1 cellular context compared by ENCODE assay signal in the genomic region with DNA sequence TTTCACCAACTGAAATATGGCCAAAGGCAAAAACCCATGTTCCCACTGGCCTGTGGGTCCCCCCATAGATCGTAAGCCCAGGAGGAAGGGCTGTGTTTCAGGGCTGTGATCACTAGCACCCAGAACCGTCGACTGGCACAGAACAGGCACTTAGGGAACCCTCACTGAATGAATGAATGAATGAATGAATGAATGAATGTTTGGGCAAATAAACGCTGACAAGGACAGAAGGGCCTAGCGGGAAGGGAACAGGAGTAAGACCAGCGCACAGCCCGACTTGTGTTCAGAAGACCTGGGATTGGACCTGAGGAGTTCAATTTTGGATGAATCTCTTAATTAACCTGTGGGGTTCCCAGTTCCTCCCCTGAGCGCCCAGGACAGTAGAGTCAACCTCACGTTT.
TF ChIP-seq lines count a peak whose summit lies in the region.

No MANE protein-coding gene starts in this region.

TF ChIP-seq in WTC11, 78 proteins besides CTCF, POLR2A, EP300 and RAD21 (continued from another document):
- TF ChIP-seq ZNF396 (CRISPR knock-in tag; IDR thresholded peaks at IDR 0.05; ENCODE audit: borderline replicate concordance) (no peak), NR3C1 (CRISPR knock-in tag; conservative IDR thresholded peaks at IDR 0.05; ENCODE audit: low read depth) (no peak), TEAD4 (CRISPR knock-in tag; IDR thresholded peaks at IDR 0.05) (no peak), FOXP4 (CRISPR knock-in tag; IDR thresholded peaks at IDR 0.05) (no peak), ATF3 (CRISPR knock-in tag; conservative IDR thresholded peaks at IDR 0.05) (no peak), ZNF219 (CRISPR knock-in tag; IDR thresholded peaks at IDR 0.05; ENCODE audit: borderline replicate concordance) (no peak), ZBTB21 (CRISPR knock-in tag; IDR thresholded peaks at IDR 0.05; ENCODE audit: borderline replicate concordance) (no peak)
- TF ChIP-seq, protein P1, sequence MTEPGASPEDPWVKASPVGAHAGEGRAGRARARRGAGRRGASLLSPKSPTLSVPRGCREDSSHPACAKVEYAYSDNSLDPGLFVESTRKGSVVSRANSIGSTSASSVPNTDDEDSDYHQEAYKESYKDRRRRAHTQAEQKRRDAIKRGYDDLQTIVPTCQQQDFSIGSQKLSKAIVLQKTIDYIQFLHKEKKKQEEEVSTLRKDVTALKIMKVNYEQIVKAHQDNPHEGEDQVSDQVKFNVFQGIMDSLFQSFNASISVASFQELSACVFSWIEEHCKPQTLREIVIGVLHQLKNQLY (CRISPR knock-in tag; IDR thresholded peaks at IDR 0.05): no peak
